Comparison of ENCODE assay signal across 12 cellular contexts in genomic region chr4:20356565-20356964, GRCh38.
A peak's percentile ranks its signal among the peaks of the same experiment; 100 is the strongest.
DNase-seq lines count a peak whose midpoint lies in the region; FAIRE-seq and TF ChIP-seq lines count a peak whose summit lies in the region.
"Had no signal": no experiment of that assay in that cellular context is flagged by ENCODE, and none has a peak within 500 bp of the region (broad histone marks: within the 10 kb centered on the region; RNA-seq: fewer than 3 reads in every experiment).

No MANE protein-coding gene starts in this region.

- no peaks in the 10 kb centered on the region for H3K36me3 ChIP-seq in SJCRH30

- H3K4me3 ChIP-seq in fibroblast of the aortic adventitia (ENCODE audit: low read depth, low read length) (peak overlapping the region; percentile 3), retinal pigment epithelial cell (ENCODE audit: low read length) (no peak overlapping the region), SJCRH30 (no peak overlapping the region)

- H3K9me3 ChIP-seq in SJCRH30 (replicated peaks) = no peaks in the 10 kb centered on the region

- H3K27ac ChIP-seq in SJCRH30 = no peak overlapping the region

- H3K27me3 ChIP-seq in SJCRH30 = no peaks in the 10 kb centered on the region

- FAIRE-seq in frontal cortex (lab: Jason Lieb, UNC) = no peak
- FAIRE-seq: GM18507, small intestine had no signal

- DNase-seq in NCI-H128 (lab: John Stamatoyannopoulos, UW; ENCODE audit: unreplicated experiment) (peak; percentile 40), NCI-H774 (lab: John Stamatoyannopoulos, UW) (peak; percentile 81), fibroblast of the aortic adventitia (ENCODE audit: low read depth) (peak; percentile 79), retinal pigment epithelial cell (ENCODE audit: low read depth) (peak; percentile 46), SJCRH30 (no peak), frontal cortex (ENCODE audit: low spot score in 2 of 2) (no peak), NCI-H1048 (lab: John Stamatoyannopoulos, UW) (no peak)
- DNase-seq: activated CD4-positive, alpha-beta T cell treated with anti-CD3 and anti-CD28 coated beads, Interleukin-2, amount 50 U/mL, for 1 hour; activated gamma-delta T cell treated with Interleukin-2 at 50 U/mL for 16 hours; NCI-H1694 treated with DMSO at 0.1 percent for 48 hours; small intestine had no signal

- no peaks in the 10 kb centered on the region for H3K4me1 ChIP-seq in SJCRH30

- TF ChIP-seq CTCF in fibroblast of the aortic adventitia (IDR thresholded peaks at IDR 0.05; ENCODE audit: insufficient read depth, low read length) (no peak), retinal pigment epithelial cell (conservative IDR thresholded peaks at IDR 0.05; ENCODE audit: low read depth, low read length) (no peak)

Comparison
In these comparisons a context has a peak if more than half of its experiments do, and no peak if none do; other contexts are left out.
1. DNase-seq: peak in NCI-H128 (single experiment), NCI-H774 (single experiment), fibroblast of the aortic adventitia (single experiment) and retinal pigment epithelial cell (single experiment); none in SJCRH30 (0 of 2), frontal cortex (0 of 2) and NCI-H1048 (single experiment).